8 cellular contexts compared by ENCODE assay signal in the genomic region with DNA sequence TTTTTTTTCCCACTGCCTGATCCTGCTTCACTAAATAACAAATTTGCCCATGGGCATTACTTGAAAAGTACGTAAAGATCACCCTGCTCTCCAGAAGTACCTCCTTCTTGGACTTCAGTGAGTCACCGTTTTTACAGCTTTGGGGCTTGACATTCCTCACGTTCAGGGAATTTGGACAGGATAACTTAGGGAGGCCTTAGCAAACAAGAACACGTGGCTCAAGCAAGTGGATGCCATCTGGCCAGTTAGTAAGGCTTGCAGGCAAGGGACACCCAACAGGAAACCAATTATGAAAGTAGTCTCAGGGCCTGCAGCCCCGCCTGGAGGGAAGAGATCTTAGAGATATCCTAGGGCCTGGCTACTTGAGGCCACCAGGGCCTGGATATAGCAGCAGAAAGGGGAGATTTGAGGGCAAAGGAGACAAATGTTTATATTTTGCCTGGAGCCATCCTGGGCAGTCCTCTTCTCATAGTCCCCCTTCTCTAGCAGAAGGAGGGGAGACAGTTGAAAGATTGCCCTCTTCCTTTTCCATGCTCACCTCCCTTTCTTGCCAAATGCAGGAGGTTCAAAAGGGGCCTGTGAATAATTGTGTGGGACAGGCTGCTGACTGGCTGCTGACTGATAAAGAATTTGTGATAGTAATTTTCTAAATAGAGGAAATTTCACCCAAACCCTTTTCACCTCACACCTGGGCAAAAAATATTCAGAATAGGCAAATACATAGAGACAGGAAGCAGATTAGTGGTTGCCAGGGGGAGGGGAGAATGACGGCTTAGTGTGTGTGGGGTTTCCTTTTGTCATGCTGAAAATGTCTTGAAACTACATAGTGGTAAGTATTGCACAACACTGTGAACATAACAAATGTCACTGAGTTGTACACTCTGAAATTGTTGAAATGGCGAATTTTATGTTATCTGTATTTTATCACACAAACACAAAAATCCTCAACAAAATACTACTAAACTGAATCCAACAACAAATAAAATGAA.
DNase-seq lines count a peak whose midpoint lies in the region; ATAC-seq and TF ChIP-seq lines count a peak whose summit lies in the region.

No MANE protein-coding gene starts in this region.

- no peak for TF ChIP-seq POLR2A in stomach (IDR thresholded peaks at IDR 0.05)

- H3K27me3 ChIP-seq in heart right ventricle, result peaks cover 0 to 16% (median 0%) of the 10 kb centered on the region in 7 donors
- H3K27me3 ChIP-seq in stomach, result no peaks in the 10 kb centered on the region

- ATAC-seq in GM18517 (IDR thresholded peaks at IDR 0.05; ENCODE audit: unreplicated experiment) (peak; percentile 51), heart right ventricle (peak; percentile 62 to 85 (median 73)), HG02870 (IDR thresholded peaks at IDR 0.05; ENCODE audit: unreplicated experiment) (no peak)

- DNase-seq in AG04449 (ENCODE audit: low read depth, low spot score), result peak; percentile 94
- peak; percentile 92 for DNase-seq in HS-5 (ENCODE audit: low read depth)
- DNase-seq in UCSD-AML1 (lab: John Stamatoyannopoulos, UW; ENCODE audit: unreplicated experiment), result peak; percentile 46
- peak; percentile 14 to 15 for DNase-seq in heart right ventricle
- DNase-seq in stomach, result peak; percentile 40
- DNase-seq in NCI-H128 (lab: John Stamatoyannopoulos, UW; ENCODE audit: unreplicated experiment), result no peak

- TF ChIP-seq CTCF in AG04449 (IDR thresholded peaks at IDR 0.05; ENCODE audit: insufficient read depth, low read length, missing control alignments) (no peak), heart right ventricle (IDR thresholded peaks at IDR 0.05) (peak in 2 of 9 donors; percentile 7 to 39), stomach (IDR thresholded peaks at IDR 0.05) (no peak)

- H3K4me1 ChIP-seq in heart right ventricle (peaks cover 0 to 9% (median 0%) of the 10 kb centered on the region in 9 donors), stomach (no peaks in the 10 kb centered on the region)

- intact Hi-C loops in heart right ventricle (cut with DNase I) (loop anchor here in 1 of 10 donors (5.0 kb wide), 1 partner anchor 66 kb away; no protein-coding TSS in a partner anchor), stomach (cut with DNase I; ENCODE audit: low total_unique reads) (no loop called here)

- peaks cover 0 to 3% (median 0%) of the 10 kb centered on the region in 11 donors for H3K9me3 ChIP-seq in heart right ventricle
- peaks cover 0 to 7% (median 0%) of the 10 kb centered on the region in 4 donors for H3K9me3 ChIP-seq in stomach

- H3K4me3 ChIP-seq in AG04449 (ENCODE audit: low read depth, low read length), result no peak overlapping the region
- no peak overlapping the region for H3K4me3 ChIP-seq in heart right ventricle
- no peak overlapping the region for H3K4me3 ChIP-seq in stomach

- H3K27ac ChIP-seq in heart right ventricle (peak overlapping the region in 2 of 10 donors; percentile 40 to 44), stomach (peak overlapping the region in 2 of 5 donors; percentile 11 to 12)

- 51 to 60% methylated on average over 7 of the region's 7 CpGs for WGBS in heart right ventricle, 2 donors
- WGBS in stomach, 5 donors, result 35 to 53% (median 39%) methylated on average over 7 of the region's 7 CpGs

- POLR2A ChIA-PET in AG04449 (lab: Yijun Ruan, JAX), result no interaction called here

- CTCF ChIA-PET in AG04449 (lab: Yijun Ruan, JAX), result interaction anchor here (0.7 kb wide), 1 partner anchor 111 kb away, joined by 3 read pairs; no protein-coding TSS in a partner anchor

- no peak for TF ChIP-seq EP300 in stomach (IDR thresholded peaks at IDR 0.05)

- no peaks in the 10 kb centered on the region for H3K36me3 ChIP-seq in heart right ventricle
- no peaks in the 10 kb centered on the region for H3K36me3 ChIP-seq in stomach
